ENCODE assay signal across 21 cellular contexts in genomic region chr5:179300834-179301233, GRCh38. TPM values are rescaled to one million over a fixed set of nuclear protein-coding genes. Genes with fewer than 3 reads are reported as not detected.
A peak's percentile ranks its signal among the peaks of the same experiment; 100 is the strongest.
DNase-seq lines count a peak whose midpoint lies in the region; ATAC-seq and TF ChIP-seq lines count a peak whose summit lies in the region.
"Had no signal": no experiment of that assay in that cellular context is flagged by ENCODE, and none has a peak within 500 bp of the region (broad histone marks: within the 10 kb centered on the region; RNA-seq: fewer than 3 reads in every experiment).

No MANE protein-coding gene starts in this region.

- peak; percentile 90 for ATAC-seq in sciatic nerve
- ATAC-seq: activated naive CD8-positive, alpha-beta T cell treated with anti-CD3 and anti-CD28 coated beads, Interleukin-2, amount 50 U/mL, for 24 hours; activated T-helper 17 cell treated with anti-CD3 and anti-CD28 coated beads, Interleukin-2, amount 50 U/mL, for 72 hours; esophagus mucosa; PC-3 had no signal

- intact Hi-C loops in sciatic nerve (cut with DNase I), result no loop called here

- H3K4me3 Mint-ChIP-seq in endothelial cell (ENCODE audit: unreplicated experiment), result no peak overlapping the region
- H3K4me3 Mint-ChIP-seq: activated naive CD8-positive, alpha-beta T cell treated with anti-CD3 and anti-CD28 coated beads, Interleukin-2, amount 50 U/mL, for 24 hours; activated T-helper 17 cell treated with anti-CD3 and anti-CD28 coated beads, Interleukin-2, amount 50 U/mL, for 72 hours had no signal

- peaks cover 8% of the 10 kb centered on the region for H3K79me2 ChIP-seq in hepatocyte

- no peak overlapping the region for H3K4me3 ChIP-seq in BE2C (ENCODE audit: low read depth, low read length)
- H3K4me3 ChIP-seq in hepatocyte, result no peak overlapping the region
- H3K4me3 ChIP-seq: SK-N-MC, skin epidermis had no signal

- H3K27me3 ChIP-seq in BE2C (no peaks in the 10 kb centered on the region), hepatocyte (no peaks in the 10 kb centered on the region)

- H3K27ac Mint-ChIP-seq in endothelial cell (ENCODE audit: unreplicated experiment), result peak overlapping the region; percentile 2
- H3K27ac Mint-ChIP-seq: activated naive CD8-positive, alpha-beta T cell treated with anti-CD3 and anti-CD28 coated beads, Interleukin-2, amount 50 U/mL, for 24 hours; activated T-helper 17 cell treated with anti-CD3 and anti-CD28 coated beads, Interleukin-2, amount 50 U/mL, for 72 hours had no signal

- H3K4me1 Mint-ChIP-seq in endothelial cell (ENCODE audit: unreplicated experiment), result peaks cover 4% of the 10 kb centered on the region
- H3K4me1 Mint-ChIP-seq: activated naive CD8-positive, alpha-beta T cell treated with anti-CD3 and anti-CD28 coated beads, Interleukin-2, amount 50 U/mL, for 24 hours; activated T-helper 17 cell treated with anti-CD3 and anti-CD28 coated beads, Interleukin-2, amount 50 U/mL, for 72 hours had no signal

- H3K4me1 ChIP-seq in BE2C (no peaks in the 10 kb centered on the region), hepatocyte (ENCODE audit: insufficient read depth) (no peaks in the 10 kb centered on the region)

- no peaks in the 10 kb centered on the region for H3K36me3 Mint-ChIP-seq in endothelial cell (ENCODE audit: low read depth, unreplicated experiment)

- TF ChIP-seq CTCF in BE2C (IDR thresholded peaks at IDR 0.05; ENCODE audit: low read depth, low read length) (no peak), endothelial cell (IDR thresholded peaks at IDR 0.05; ENCODE audit: unreplicated experiment) (no peak), hepatocyte (IDR thresholded peaks at IDR 0.05; ENCODE audit: poor library complexity) (no peak)

- peak overlapping the region; percentile 3 for H3K27ac ChIP-seq in hepatocyte
- H3K27ac ChIP-seq: SK-N-MC had no signal

- no peak overlapping the region for H2AFZ ChIP-seq in hepatocyte

- 74% methylated on average over 11 of the region's 11 CpGs for WGBS in hepatocyte (ENCODE audit: low lambda C conversion rate, missing lambda C conversion rate)

- DNase-seq in BE2C (peak; percentile 4), endothelial cell (ENCODE audit: low spot score) (no peak), hepatocyte (ENCODE audit: low spot score) (no peak), sciatic nerve (ENCODE audit: low spot score) (peak; percentile 63), SIG-M5 treated with dmso at 0.1 percent for 504 hours (lab: John Stamatoyannopoulos, UW; ENCODE audit: unreplicated experiment) (no peak), SW480 (ENCODE audit: low spot score) (no peak), SW 1271 (lab: John Stamatoyannopoulos, UW) (no peak), dermis blood vessel endothelial cell (no peak)
- DNase-seq: activated naive CD8-positive, alpha-beta T cell treated with anti-CD3 and anti-CD28 coated beads, Interleukin-2, amount 50 U/mL, for 24 hours; DMS79; GOT3; NCI-H1417; NCI-H2171; PC-3; stimulated activated CD4-positive, alpha-beta T cell treated with anti-CD3 and anti-CD28 coated beads, Interleukin-4, amount 100 ng/mL, for 1 hour; substantia nigra; T1000 had no signal

- H3K27me3 Mint-ChIP-seq in endothelial cell (ENCODE audit: unreplicated experiment), result peaks cover 6% of the 10 kb centered on the region
- H3K27me3 Mint-ChIP-seq: activated T-helper 17 cell treated with anti-CD3 and anti-CD28 coated beads, Interleukin-2, amount 50 U/mL, for 72 hours had no signal

- peaks cover 6% of the 10 kb centered on the region for H3K9me3 Mint-ChIP-seq in endothelial cell (ENCODE audit: unreplicated experiment)

- H3K36me3 ChIP-seq in BE2C (no peaks in the 10 kb centered on the region), hepatocyte (replicated peaks; ENCODE audit: insufficient read depth, low read depth) (no peaks in the 10 kb centered on the region)

- H3K9me3 ChIP-seq in BE2C (no peaks in the 10 kb centered on the region), hepatocyte (ENCODE audit: low read depth) (no peaks in the 10 kb centered on the region)

- peak overlapping the region; percentile 34 for H3K4me2 ChIP-seq in hepatocyte

- H4K20me1 ChIP-seq in hepatocyte (ENCODE audit: insufficient read depth, poor library complexity, severe bottlenecking), result no peaks in the 10 kb centered on the region

- no peaks in the 10 kb centered on the region for H3K9me2 ChIP-seq in hepatocyte (replicated peaks; ENCODE audit: insufficient read depth)

RNA-seq across cellular contexts. Expression of gene ADAMTS2, which starts 44.4 kb away (rescaled TPM):
- polyA plus RNA-seq in BE2C (2012; ENCODE audit: insufficient read depth, insufficient read length, low read depth), result 0.49 TPM
- total RNA-seq in endothelial cell (ENCODE audit: unreplicated experiment) (1.5 TPM), hepatocyte (45.7 and 55.4 TPM in 2 replicates), sciatic nerve (25.3 TPM), dermis blood vessel endothelial cell (0.42 and 2.4 TPM in 2 replicates)
- 68.0 and 78.8 TPM in 2 replicates for polyA plus RNA-seq in hepatocyte
- total RNA-seq: activated T-helper 17 cell treated with anti-CD3 and anti-CD28 coated beads, Interleukin-2, amount 50 U/mL, for 72 hours; PC-3 had no signal

Comparison
In these comparisons a context has a peak if more than half of its experiments do, and no peak if none do; other contexts are left out.
1. DNase-seq: peak in BE2C (single experiment) and sciatic nerve (single experiment); none in endothelial cell (single experiment), hepatocyte (single experiment), SIG-M5 treated with dmso at 0.1 percent for 504 hours (single experiment), SW480 (single experiment), SW 1271 (0 of 2) and dermis blood vessel endothelial cell (single experiment).